Comparison of ENCODE assay signal across 27 cellular contexts in genomic region chr13:94556016-94556415, GRCh38.
"Had no signal": no experiment of that assay in that cellular context is flagged by ENCODE, and none has a peak within 500 bp of the region (broad histone marks: within the 10 kb centered on the region; RNA-seq: fewer than 3 reads in every experiment).

No MANE protein-coding gene starts in this region.

- H3K4me3 ChIP-seq: cardiac muscle cell, K562, Peyer's patch had no signal

- ATAC-seq: activated naive CD4-positive, alpha-beta T cell treated with anti-CD3 and anti-CD28 coated beads, Interleukin-2, amount 50 U/mL, for 72 hours; activated naive CD8-positive, alpha-beta T cell treated with anti-CD3 and anti-CD28 coated beads, Interleukin-2, amount 50 U/mL, for 24 hours; activated T-cell treated with anti-CD3 and anti-CD28 coated beads, Interleukin-2, amount 50 U/mL, for 4 hours; K562; T-helper 17 cell had no signal

- H3K27me3 ChIP-seq: brain microvascular endothelial cell, cardiac muscle cell, Peyer's patch had no signal

- H3K27ac ChIP-seq: brain microvascular endothelial cell, cardiac muscle cell, Peyer's patch, RWPE1 had no signal

- DNase-seq: activated B cell treated with CpG ODN at 0.5 μM for 24 hours; activated CD4-positive, alpha-beta memory T cell treated with anti-CD3 and anti-CD28 coated beads for 36 hours; activated CD4-positive, alpha-beta T cell treated with anti-CD3 and anti-CD28 coated beads for 1 hour; activated CD4-positive, alpha-beta T cell treated with anti-CD3 and anti-CD28 coated beads, Interleukin-2, amount 10 ng/mL, durations not matched to agents 7 days and 5 days; activated CD8-positive, alpha-beta memory T cell treated with anti-CD3 and anti-CD28 coated beads for 24 hours; activated effector memory CD4-positive, alpha-beta T cell treated with anti-CD3 and anti-CD28 coated beads, Interleukin-2, amount 50 U/mL, for 16 hours; activated naive CD4-positive, alpha-beta T cell treated with Interleukin-2 at 50 U/mL for 16 hours; activated naive CD8-positive, alpha-beta T cell treated with anti-CD3 and anti-CD28 coated beads, Interleukin-2, amount 50 U/mL, for 24 hours; activated T-cell treated with anti-CD3 and anti-CD28 coated beads, Interleukin-2, amount 50 U/mL, for 4 hours; amygdala; brain microvascular endothelial cell; Karpas-422; NCI-H1105 treated with DMSO at 0.1 percent for 48 hours; NCI-H146; NCI-H187 treated with DMSO at 0.1 percent for 48 hours; NCI-H2081 treated with DMSO at 0.1 percent for 48 hours; NCI-H446; NCI-H524 treated with DMSO at 0.1 percent for 48 hours; NCI-H748 treated with DMSO at 0.1 percent for 48 hours; Peyer's patch; SHP77 treated with DMSO at 0.1 percent for 48 hours; T-helper 17 cell; T-helper 9 cell had no signal

- H3K9me3 ChIP-seq: Peyer's patch had no signal

- H3K36me3 ChIP-seq: brain microvascular endothelial cell, cardiac muscle cell, Peyer's patch had no signal
